21 cellular contexts compared by ENCODE assay signal in the genomic region with DNA sequence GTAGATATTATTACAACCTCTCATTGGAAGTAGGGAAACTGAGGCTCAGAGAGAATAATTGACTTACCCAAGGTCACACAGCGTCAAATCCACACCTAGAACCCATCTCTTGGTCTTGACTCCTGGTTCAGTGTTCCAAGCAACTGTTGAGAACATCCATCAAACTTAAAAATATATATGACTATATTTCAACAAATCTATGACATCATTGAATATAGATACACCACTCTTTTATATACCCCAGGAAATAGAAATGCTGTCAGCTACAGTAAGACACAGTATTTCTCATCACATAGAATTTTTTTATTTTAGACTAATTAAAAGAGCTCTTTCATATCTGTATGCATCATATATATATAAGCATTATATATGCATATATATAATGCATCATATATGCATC. TPM values are rescaled to one million over a fixed set of nuclear protein-coding genes. Genes with fewer than 3 reads are reported as not detected.
"Had no signal": no experiment of that assay in that cellular context is flagged by ENCODE, and none has a peak within 500 bp of the region (broad histone marks: within the 10 kb centered on the region; RNA-seq: fewer than 3 reads in every experiment).

No MANE protein-coding gene starts in this region.

- H3K36me3 ChIP-seq: MG63 had no signal

- H3K27me3 ChIP-seq: MG63 had no signal

- H3K36me3 Mint-ChIP-seq: IgD-negative memory B cell, T-cell had no signal

- H3K9me3 ChIP-seq: MG63, SK-N-SH had no signal

- H3K4me3 ChIP-seq: MG63 had no signal

- H3K9me3 Mint-ChIP-seq: T-cell had no signal

- H3K4me2 ChIP-seq: SK-N-SH had no signal

- H3K27ac Mint-ChIP-seq: IgD-negative memory B cell, T-cell had no signal

- H3K4me3 Mint-ChIP-seq: IgD-negative memory B cell, T-cell had no signal

- ATAC-seq: T-cell had no signal

- H3K9ac ChIP-seq: SK-N-SH had no signal

- H3K27ac ChIP-seq: RWPE1 had no signal

- DNase-seq: MG63, NCI-H1092, NCI-H1105 treated with DMSO at 0.1 percent for 48 hours, NCI-H1417 treated with DMSO at 0.1 percent for 48 hours, NCI-H146, NCI-H1694 treated with DMSO at 0.1 percent for 48 hours, NCI-H1930, NCI-H2081, NCI-H2107, NCI-H2227 treated with DMSO at 0.1 percent for 48 hours, NCI-H524 treated with DMSO at 0.1 percent for 48 hours, NCI-H69, NCI-H774, SHP77, SK-N-SH, SW 1271, T-cell had no signal

- FAIRE-seq: RCC 7860 had no signal

RNA-seq across cellular contexts. Expression of a gene that starts 56.9 kb away (rescaled TPM):
- total RNA-seq: NCI-H460 had no signal
- polyA plus RNA-seq: SK-N-SH had no signal
